Comparison of ENCODE assay signal across 16 cellular contexts in the genomic region with DNA sequence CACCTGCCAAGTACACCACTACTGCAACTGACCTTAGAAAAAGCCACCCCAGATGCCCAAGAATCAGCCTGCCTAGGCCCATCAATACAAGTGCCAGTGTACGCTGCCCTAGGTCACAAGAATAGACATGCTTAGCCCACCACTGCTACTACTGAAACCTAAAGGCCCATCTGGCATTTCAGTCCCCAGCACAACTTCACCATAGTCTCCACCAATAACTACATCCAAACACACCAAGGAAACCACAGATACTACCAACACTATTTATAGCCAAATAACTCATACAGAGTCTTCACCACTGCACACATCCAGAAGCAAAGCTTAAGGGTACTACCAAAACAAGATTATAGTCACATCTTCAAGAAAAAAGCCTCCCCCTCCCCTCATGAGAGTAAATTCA. TPM values are rescaled to one million over a fixed set of nuclear protein-coding genes. Genes with fewer than 3 reads are reported as not detected.
DNase-seq lines count a peak whose midpoint lies in the region; ATAC-seq and TF ChIP-seq lines count a peak whose summit lies in the region.
"Had no signal": no experiment of that assay in that cellular context is flagged by ENCODE, and none has a peak within 500 bp of the region (broad histone marks: within the 10 kb centered on the region; RNA-seq: fewer than 3 reads in every experiment).

No MANE protein-coding gene starts in this region.

- H3K36me3 Mint-ChIP-seq in stimulated activated naive B cell treated with anti-CD40 and anti-IgM and Interleukin-4, amounts not matched to agents 10 μg/mL and 1 μg/mL and 100 μg/mL, for 72 hours: peaks cover 0 to 8% of the 10 kb centered on the region in 2 donors
- no peaks in the 10 kb centered on the region for H3K36me3 Mint-ChIP-seq in Calu3 (ENCODE audit: insufficient read depth, unreplicated experiment)

- no peak overlapping the region for H3K4me3 Mint-ChIP-seq in stimulated activated naive B cell treated with anti-CD40 and anti-IgM and Interleukin-4, amounts not matched to agents 10 μg/mL and 1 μg/mL and 100 μg/mL, for 72 hours
- no peak overlapping the region for H3K4me3 Mint-ChIP-seq in Calu3 (ENCODE audit: low read depth, unreplicated experiment)
- H3K4me3 Mint-ChIP-seq: stimulated activated naive CD8-positive, alpha-beta T cell treated with anti-CD3 and anti-CD28 coated beads, Interleukin-15, Interleukin-2, amounts not matched to agents 100 ng/mL and 50 ng/mL, for 24 hours; T-helper 17 cell had no signal

- peaks cover 0 to 4% of the 10 kb centered on the region in 2 donors for H3K27me3 Mint-ChIP-seq in stimulated activated naive B cell treated with anti-CD40 and anti-IgM and Interleukin-4, amounts not matched to agents 10 μg/mL and 1 μg/mL and 100 μg/mL, for 72 hours
- H3K27me3 Mint-ChIP-seq in Calu3 (ENCODE audit: unreplicated experiment): peaks cover 22% of the 10 kb centered on the region
- H3K27me3 Mint-ChIP-seq: T-helper 17 cell had no signal

- H3K27ac ChIP-seq in KMS-11 (peak overlapping the region; percentile 92), WERI-Rb-1 (no peak overlapping the region)
- H3K27ac ChIP-seq: 22Rv1, gastroesophageal sphincter had no signal

- no peaks in the 10 kb centered on the region for H4K20me1 ChIP-seq in KMS-11 (ENCODE audit: insufficient read depth)

- H3K27ac Mint-ChIP-seq in stimulated activated naive B cell treated with anti-CD40 and anti-IgM and Interleukin-4, amounts not matched to agents 10 μg/mL and 1 μg/mL and 100 μg/mL, for 72 hours: no peak overlapping the region
- H3K27ac Mint-ChIP-seq in Calu3 (ENCODE audit: unreplicated experiment): no peak overlapping the region
- H3K27ac Mint-ChIP-seq: stimulated activated naive CD8-positive, alpha-beta T cell treated with anti-CD3 and anti-CD28 coated beads, Interleukin-15, Interleukin-2, amounts not matched to agents 100 ng/mL and 50 ng/mL, for 24 hours; T-helper 17 cell had no signal

- CTCF ChIA-PET in Calu3 (lab: Charles Lee): interaction anchor here (0.5 to 0.6 kb wide), 2 partner anchors 427 to 1493 kb away, joined by 3 to 4 read pairs; no protein-coding TSS in a partner anchor

- H3K4me1 Mint-ChIP-seq in stimulated activated naive B cell treated with anti-CD40 and anti-IgM and Interleukin-4, amounts not matched to agents 10 μg/mL and 1 μg/mL and 100 μg/mL, for 72 hours: peaks cover 13 to 14% of the 10 kb centered on the region in 2 donors
- peaks cover 24% of the 10 kb centered on the region for H3K4me1 Mint-ChIP-seq in Calu3 (ENCODE audit: low read depth, unreplicated experiment)

- peaks cover 66% of the 10 kb centered on the region for H3K4me1 ChIP-seq in KMS-11 (ENCODE audit: low read depth, poor library complexity, severe bottlenecking)

- no peaks in the 10 kb centered on the region for H3K79me2 ChIP-seq in KMS-11 (ENCODE audit: insufficient read depth, low read depth)

- H3K36me3 ChIP-seq in KMS-11 (ENCODE audit: insufficient read depth) (no peaks in the 10 kb centered on the region), WERI-Rb-1 (no peaks in the 10 kb centered on the region)
- H3K36me3 ChIP-seq: gastroesophageal sphincter had no signal

- intact Hi-C loops in Calu3 (cut with micrococcal nuclease; ENCODE audit: unreplicated experiment): no loop called here

- no TSS peak for BruUV-seq in Calu3 (replicated peaks; lab: Mats Ljungman, UMichigan)

- peak overlapping the region; percentile 87 for H3K4me2 ChIP-seq in KMS-11

- TF ChIP-seq CTCF in KMS-11 (conservative IDR thresholded peaks at IDR 0.05; ENCODE audit: low read depth, low read length): no peak
- no peak for TF ChIP-seq CTCF in Calu3 (IDR thresholded peaks at IDR 0.05; ENCODE audit: unreplicated experiment)
- no peak for TF ChIP-seq CTCF in WERI-Rb-1 (IDR thresholded peaks at IDR 0.05; ENCODE audit: low read depth, low read length)

- H3K9ac ChIP-seq in KMS-11: peak overlapping the region; percentile 46; the same call in 1 of the 2 replicates

- peak; percentile 26 for DNase-seq in activated CD8-positive, alpha-beta memory T cell treated with anti-CD3 and anti-CD28 coated beads for 24 hours
- DNase-seq in activated CD8-positive, alpha-beta memory T cell treated with anti-CD3 and anti-CD28 coated beads, Interleukin-2, amount 50 U/mL, for 48 hours: no peak
- DNase-seq in stimulated activated naive B cell treated with anti-CD40 and anti-IgM and Interleukin-4, amounts not matched to agents 10 μg/mL and 1 μg/mL and 100 μg/mL, for 72 hours: no peak
- DNase-seq in Calu3: no peak
- no peak for DNase-seq in WERI-Rb-1
- no peak for DNase-seq in amniotic stem cell (lab: John Stamatoyannopoulos, UW)
- DNase-seq: Karpas-422, NCI-H2171, occipital lobe, T-helper 17 cell had no signal

- H3K27me3 ChIP-seq in KMS-11 (ENCODE audit: insufficient read depth, low read depth) (no peaks in the 10 kb centered on the region), WERI-Rb-1 (ENCODE audit: insufficient read depth, low read depth, severe bottlenecking) (peaks cover 21% of the 10 kb centered on the region)

- H3K9me3 ChIP-seq in WERI-Rb-1 (ENCODE audit: severe bottlenecking): peaks cover 8% of the 10 kb centered on the region

- H3K4me3 ChIP-seq in KMS-11 (IDR thresholded peaks at IDR 0.05; ENCODE audit: insufficient read depth, low read depth, low read length) (no peak overlapping the region), WERI-Rb-1 (ENCODE audit: low read depth, low read length) (no peak overlapping the region)
- H3K4me3 ChIP-seq: gastroesophageal sphincter had no signal

- H3K9me3 Mint-ChIP-seq in stimulated activated naive B cell treated with anti-CD40 and anti-IgM and Interleukin-4, amounts not matched to agents 10 μg/mL and 1 μg/mL and 100 μg/mL, for 72 hours: peaks cover 4 to 14% of the 10 kb centered on the region in 2 donors
- H3K9me3 Mint-ChIP-seq in Calu3 (ENCODE audit: low read depth, unreplicated experiment): peaks cover 3% of the 10 kb centered on the region

- H2AFZ ChIP-seq in KMS-11 (ENCODE audit: low read depth): peak overlapping the region; percentile 48; the same call in 1 of the 2 replicates

- ATAC-seq in HG02798 (IDR thresholded peaks at IDR 0.05; ENCODE audit: poor library complexity, unreplicated experiment): peak; percentile 47
- peak; percentile 74 to 78 for ATAC-seq in stimulated activated naive B cell treated with anti-CD40 and anti-IgM and Interleukin-4, amounts not matched to agents 10 μg/mL and 1 μg/mL and 100 μg/mL, for 72 hours (replicated peaks)
- ATAC-seq: gastroesophageal sphincter, left lobe of liver, T-helper 17 cell had no signal

RNA-seq across cellular contexts. Expression of gene TREML4, which starts 28.2 kb away (rescaled TPM):
- not detected in 2 replicates for total RNA-seq in Calu3 (2022)
- total RNA-seq: gastroesophageal sphincter, left lobe of liver, occipital lobe had no signal

RNA-seq across cellular contexts. Expression of gene TREM1, which starts 30.1 kb away (rescaled TPM):
- total RNA-seq in Calu3 (2022): 1.2 and 1.4 TPM in 2 replicates
- total RNA-seq: occipital lobe had no signal

RNA-seq across cellular contexts. Expression of gene TREML2, which starts 55.4 kb away (rescaled TPM):
- not detected in 2 replicates for total RNA-seq in Calu3 (2022)
- total RNA-seq: occipital lobe had no signal
